In genomic region chr10:96500519-96500918, GRCh38 we compare ENCODE assay signal across 19 cellular contexts. TPM values are rescaled to one million over a fixed set of nuclear protein-coding genes. Genes with fewer than 3 reads are reported as not detected.
"Had no signal": no experiment of that assay in that cellular context is flagged by ENCODE, and none has a peak within 500 bp of the region (broad histone marks: within the 10 kb centered on the region; RNA-seq: fewer than 3 reads in every experiment).

No MANE protein-coding gene starts in this region.

- ATAC-seq: esophagus mucosa; naive thymus-derived CD4-positive, alpha-beta T cell; psoas muscle had no signal

- H3K4me1 ChIP-seq: psoas muscle, stomach had no signal

- H3K4me3 ChIP-seq: heart left ventricle, psoas muscle, stomach had no signal

- DNase-seq: effector memory CD4-positive, alpha-beta T cell; heart left ventricle; hippocampal formation; mesendoderm; naive thymus-derived CD4-positive, alpha-beta T cell; nephron progenitor cell; psoas muscle; retina; small intestine; stimulated activated CD4-positive, alpha-beta T cell treated with anti-CD3 and anti-CD28 coated beads, Interleukin-12 subunit alpha, Interleukin-12 subunit beta, amount 100 ng/mL, for 4 hours; stimulated activated naive CD4-positive, alpha-beta T cell; stomach; substantia nigra; trophoblast cell had no signal

- H3K36me3 ChIP-seq: heart left ventricle, stomach had no signal

- FAIRE-seq: endometrium, frontal cortex, islet of Langerhans, small intestine had no signal

- H3K27ac ChIP-seq: heart left ventricle, psoas muscle, stomach had no signal

- H3K27me3 ChIP-seq: heart left ventricle had no signal

- H3K9me3 ChIP-seq: heart left ventricle, psoas muscle, stomach had no signal

RNA-seq across cellular contexts. Expression of gene TLL2, which starts 13.2 kb away (rescaled TPM):
- total RNA-seq: mononuclear cell had no signal
- polyA plus RNA-seq: naive thymus-derived CD4-positive, alpha-beta T cell had no signal
